ENCODE assay signal across 1 cellular context in the genomic region with DNA sequence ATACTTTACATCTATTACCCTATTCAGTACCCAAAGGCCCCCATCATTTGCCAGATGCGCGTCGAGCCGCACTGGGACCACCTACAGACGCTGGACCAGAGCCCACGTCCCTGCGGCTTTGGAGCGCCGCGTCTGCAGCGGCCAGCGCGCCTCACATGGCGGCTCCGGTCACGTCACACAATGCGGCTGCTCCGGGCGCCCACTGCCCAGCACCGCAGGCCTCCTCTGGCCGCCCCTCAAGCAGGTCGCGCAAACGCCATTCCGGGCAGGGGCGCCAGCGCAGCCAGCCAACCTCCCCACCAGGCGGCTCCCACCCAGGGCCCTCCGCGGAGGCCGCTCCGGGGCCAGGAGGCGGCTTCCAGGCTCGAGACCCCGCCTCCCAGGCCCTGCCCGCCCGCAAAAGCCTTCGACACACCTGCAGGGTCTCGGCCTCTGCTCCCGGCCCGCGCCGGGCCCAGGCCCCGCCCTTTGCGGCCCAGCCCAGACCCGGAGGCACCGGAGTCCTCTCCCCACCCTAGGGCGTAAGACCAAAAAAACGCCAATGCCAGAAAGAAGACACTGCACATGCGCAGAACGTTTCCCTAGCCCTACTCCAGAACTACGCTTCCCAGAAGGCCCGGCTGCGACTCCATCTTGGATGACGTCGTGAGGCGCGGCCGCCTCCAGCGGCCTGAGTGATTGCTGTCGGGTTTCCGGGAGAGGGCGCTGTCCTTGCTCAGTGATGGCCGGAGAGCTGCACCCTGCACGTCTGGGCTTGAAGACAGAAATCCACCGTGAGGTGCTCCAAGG.
A peak's percentile ranks its signal among the peaks of the same experiment; 100 is the strongest.
TF ChIP-seq lines count a peak whose summit lies in the region.

TSS of gene ZNF25 (minus strand) at position 557 of the 789 bp plus-strand sequence. CDS start 4,925 bp downstream, outside the sequence.

TF ChIP-seq in HepG2, 621 proteins besides CTCF, POLR2A, EP300 and RAD21 (continued from another document and continues in another):
- TF ChIP-seq SKIL (CRISPR knock-in tag; IDR thresholded peaks at IDR 0.05; ENCODE audit: borderline replicate concordance) (no peak), ZNF335 (CRISPR knock-in tag; IDR thresholded peaks at IDR 0.05) (no peak), STAG1 (CRISPR knock-in tag; IDR thresholded peaks at IDR 0.05) (peak; percentile 74), FOXO1 (CRISPR knock-in tag; IDR thresholded peaks at IDR 0.05) (peak; percentile 43), ZNF749 (CRISPR knock-in tag; IDR thresholded peaks at IDR 0.05; ENCODE audit: borderline replicate concordance) (no peak), YEATS4 (CRISPR knock-in tag; IDR thresholded peaks at IDR 0.05; ENCODE audit: borderline replicate concordance) (peak; percentile 89), CBFB (CRISPR knock-in tag; IDR thresholded peaks at IDR 0.05) (peak; percentile 71; the same call in 1 of the 2 replicates), FLYWCH1 (CRISPR knock-in tag; IDR thresholded peaks at IDR 0.05) (no peak), ZNF33A (CRISPR knock-in tag; IDR thresholded peaks at IDR 0.05; ENCODE audit: borderline replicate concordance) (no peak; the same call in 1 of the 2 replicates), ETV5 (CRISPR knock-in tag; IDR thresholded peaks at IDR 0.05; ENCODE audit: borderline replicate concordance) (no peak), RORA (CRISPR knock-in tag; IDR thresholded peaks at IDR 0.05) (no peak), ZFP1 (CRISPR knock-in tag; IDR thresholded peaks at IDR 0.05) (no peak), ZNF891 (CRISPR knock-in tag; IDR thresholded peaks at IDR 0.05) (no peak), ARID4A (CRISPR knock-in tag; IDR thresholded peaks at IDR 0.05; ENCODE audit: borderline replicate concordance) (peak; percentile 80; the same call in 1 of the 2 replicates), ZFX (CRISPR knock-in tag; IDR thresholded peaks at IDR 0.05; ENCODE audit: low read depth) (peak; percentile 98), JUNB (CRISPR knock-in tag; IDR thresholded peaks at IDR 0.05; ENCODE audit: borderline replicate concordance) (no peak), ZNF775 (CRISPR knock-in tag; IDR thresholded peaks at IDR 0.05; ENCODE audit: borderline replicate concordance) (0 out of 2 replicates have a peak, but pooled peaks have one; percentile 44), ZFP91 (CRISPR knock-in tag; IDR thresholded peaks at IDR 0.05; ENCODE audit: borderline replicate concordance) (peak; percentile 88; the same call in 1 of the 2 replicates), ZSCAN21 (CRISPR knock-in tag; IDR thresholded peaks at IDR 0.05; ENCODE audit: borderline replicate concordance) (peak; percentile 59; the same call in 1 of the 2 replicates), RELA (CRISPR knock-in tag; IDR thresholded peaks at IDR 0.05) (peak; percentile 75; the same call in 1 of the 2 replicates), KDM6A (CRISPR knock-in tag; IDR thresholded peaks at IDR 0.05; ENCODE audit: low read depth) (no peak), ZNF598 (CRISPR knock-in tag; IDR thresholded peaks at IDR 0.05; ENCODE audit: borderline replicate concordance) (peak; percentile 73), NFE2L1 (CRISPR knock-in tag; IDR thresholded peaks at IDR 0.05; ENCODE audit: borderline replicate concordance) (no peak; the same call in 1 of the 2 replicates), RFXANK (CRISPR knock-in tag; IDR thresholded peaks at IDR 0.05) (no peak), ZNF256 (CRISPR knock-in tag; conservative IDR thresholded peaks at IDR 0.05) (no peak; the same call in 1 of the 2 replicates), ZNF430 (CRISPR knock-in tag; IDR thresholded peaks at IDR 0.05) (peak; percentile 81; the same call in 1 of the 2 replicates), JARID2 (CRISPR knock-in tag; IDR thresholded peaks at IDR 0.05; ENCODE audit: insufficient replicate concordance) (no peak), ZFY (CRISPR knock-in tag; IDR thresholded peaks at IDR 0.05) (peak; percentile 96), EED (CRISPR knock-in tag; IDR thresholded peaks at IDR 0.05) (peak; percentile 61; the same call in 1 of the 2 replicates), RBFOX2 (IDR thresholded peaks at IDR 0.05; ENCODE audit: low read depth, low read length) (peak; percentile 91), ZNF468 (CRISPR knock-in tag; IDR thresholded peaks at IDR 0.05) (0 out of 2 replicates have a peak, but pooled peaks have one; percentile 38), ZFP37 (CRISPR knock-in tag; IDR thresholded peaks at IDR 0.05; ENCODE audit: borderline replicate concordance) (0 out of 2 replicates have a peak, but pooled peaks have one; percentile 42), TEAD3 (CRISPR knock-in tag; optimal IDR thresholded peaks at IDR 0.05; ENCODE audit: borderline replicate concordance) (peak; percentile 3), SCMH1 (CRISPR knock-in tag; IDR thresholded peaks at IDR 0.05; ENCODE audit: borderline replicate concordance) (no peak), ZNF136 (CRISPR knock-in tag; IDR thresholded peaks at IDR 0.05; ENCODE audit: low read depth) (no peak), ZFP82 (CRISPR knock-in tag; IDR thresholded peaks at IDR 0.05; ENCODE audit: borderline replicate concordance) (no peak; the same call in 1 of the 2 replicates), HMG20B (CRISPR knock-in tag; conservative IDR thresholded peaks at IDR 0.05) (0 out of 2 replicates have a peak, but pooled peaks have one; percentile 26), ZNF784 (CRISPR knock-in tag; IDR thresholded peaks at IDR 0.05; ENCODE audit: borderline replicate concordance) (no peak; the same call in 1 of the 2 replicates), ZFAT (CRISPR knock-in tag; conservative IDR thresholded peaks at IDR 0.05) (no peak), RXRA (CRISPR knock-in tag; IDR thresholded peaks at IDR 0.05) (no peak), ZNF557 (CRISPR knock-in tag; IDR thresholded peaks at IDR 0.05) (0 out of 2 replicates have a peak, but pooled peaks have one; percentile 32), MNT (IDR thresholded peaks at IDR 0.05) (no peak), ZBTB1 (CRISPR knock-in tag; IDR thresholded peaks at IDR 0.05; ENCODE audit: borderline replicate concordance) (no peak), ZNF878 (CRISPR knock-in tag; IDR thresholded peaks at IDR 0.05) (no peak), MAZ (IDR thresholded peaks at IDR 0.05; ENCODE audit: borderline replicate concordance, low read depth, low read length) (peak; percentile 70; the same call in 1 of the 2 replicates), MAZ (CRISPR knock-in tag; IDR thresholded peaks at IDR 0.05; ENCODE audit: low read depth) (peak; percentile 91), ZNF382 (CRISPR knock-in tag; IDR thresholded peaks at IDR 0.05; ENCODE audit: borderline replicate concordance) (no peak), TBL1XR1 (IDR thresholded peaks at IDR 0.05; ENCODE audit: borderline replicate concordance, low read length, partially characterized antibody) (no peak), THAP11 (CRISPR knock-in tag; IDR thresholded peaks at IDR 0.05) (peak; percentile 99), RBM22 (optimal IDR thresholded peaks at IDR 0.05; ENCODE audit: low read length) (no peak), ZNF549 (CRISPR knock-in tag; IDR thresholded peaks at IDR 0.05) (no peak), ESRRA (CRISPR knock-in tag; IDR thresholded peaks at IDR 0.05; ENCODE audit: low read depth) (0 out of 2 replicates have a peak, but pooled peaks have one; percentile 55)
- TF ChIP-seq, protein P1, sequence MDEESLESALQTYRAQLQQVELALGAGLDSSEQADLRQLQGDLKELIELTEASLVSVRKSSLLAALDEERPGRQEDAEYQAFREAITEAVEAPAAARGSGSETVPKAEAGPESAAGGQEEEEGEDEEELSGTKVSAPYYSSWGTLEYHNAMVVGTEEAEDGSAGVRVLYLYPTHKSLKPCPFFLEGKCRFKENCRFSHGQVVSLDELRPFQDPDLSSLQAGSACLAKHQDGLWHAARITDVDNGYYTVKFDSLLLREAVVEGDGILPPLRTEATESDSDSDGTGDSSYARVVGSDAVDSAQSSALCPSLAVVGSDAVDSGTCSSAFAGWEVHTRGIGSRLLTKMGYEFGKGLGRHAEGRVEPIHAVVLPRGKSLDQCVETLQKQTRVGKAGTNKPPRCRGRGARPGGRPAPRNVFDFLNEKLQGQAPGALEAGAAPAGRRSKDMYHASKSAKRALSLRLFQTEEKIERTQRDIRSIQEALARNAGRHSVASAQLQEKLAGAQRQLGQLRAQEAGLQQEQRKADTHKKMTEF (CRISPR knock-in tag; IDR thresholded peaks at IDR 0.05): peak; percentile 94
